19 cellular contexts compared by ENCODE assay signal in the genomic region with DNA sequence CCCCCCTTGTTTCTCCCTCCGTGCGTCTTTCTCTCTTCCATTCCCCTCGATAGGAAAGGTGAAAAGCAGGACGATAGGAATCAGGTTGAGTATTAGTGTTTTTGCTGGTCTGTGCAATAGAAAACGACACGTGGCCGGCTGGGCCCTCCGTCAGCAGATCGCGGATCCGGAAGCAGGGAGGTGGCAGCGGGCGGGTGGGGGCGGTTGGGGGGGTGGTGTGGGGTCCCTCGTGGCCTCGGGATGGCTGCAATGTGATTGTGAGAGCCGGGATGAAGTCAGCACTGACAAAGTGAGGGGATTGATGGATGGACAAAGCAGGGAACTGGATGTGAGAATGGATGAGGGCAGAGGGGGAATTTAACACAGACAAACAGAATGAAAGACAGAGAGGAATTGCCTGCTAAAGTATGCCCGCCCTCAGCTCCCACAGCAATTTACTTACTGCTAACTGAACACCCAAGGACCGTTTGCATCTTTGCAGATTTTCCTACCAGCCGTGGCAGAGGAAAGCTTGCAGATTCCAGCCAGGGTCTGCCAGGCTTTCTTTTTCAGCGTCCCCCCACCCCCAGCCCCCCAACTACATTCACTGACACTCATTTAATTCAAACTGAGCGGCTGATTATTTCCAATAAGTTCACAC.
DNase-seq lines count a peak whose midpoint lies in the region; ATAC-seq, FAIRE-seq and TF ChIP-seq lines count a peak whose summit lies in the region.
"Had no signal": no experiment of that assay in that cellular context is flagged by ENCODE, and none has a peak within 500 bp of the region (broad histone marks: within the 10 kb centered on the region; RNA-seq: fewer than 3 reads in every experiment).

No MANE protein-coding gene starts in this region.

- H3K9me3 Mint-ChIP-seq in WTC11: no peaks in the 10 kb centered on the region
- H3K9me3 Mint-ChIP-seq in effector memory CD8-positive, alpha-beta T cell: peaks cover 3 to 5% of the 10 kb centered on the region in 2 donors
- H3K9me3 Mint-ChIP-seq: mesothelial cell of epicardium; stimulated activated naive CD8-positive, alpha-beta T cell treated with anti-CD3 and anti-CD28 coated beads, Interleukin-15, amount 100 ng/mL, for 72 hours had no signal

- peaks cover 4% of the 10 kb centered on the region; the same call in 1 of the 2 replicates for H3K27me3 Mint-ChIP-seq in WTC11 (ENCODE audit: low read depth)
- H3K27me3 Mint-ChIP-seq in effector memory CD8-positive, alpha-beta T cell: peaks cover 24 to 66% of the 10 kb centered on the region in 2 donors

- DNase-seq in C1 segment of cervical spinal cord (lab: John Stamatoyannopoulos, UW): peak in 12 of 14 donors; percentile 4 to 58 (median 22)
- DNase-seq in WTC11 (ENCODE audit: low spot score): no peak
- DNase-seq in globus pallidus (ENCODE audit: low spot score): peak; percentile 16
- peak in 44 of 56 donors; percentile 3 to 63 (median 24) for DNase-seq in nucleus accumbens (lab: John Stamatoyannopoulos, UW)
- DNase-seq in G401 (ENCODE audit: low spot score): no peak
- DNase-seq in effector memory CD8-positive, alpha-beta T cell: no peak
- no peak for DNase-seq in dedifferentiated amniotic fluid mesenchymal stem cell (ENCODE audit: extremely low spot score)
- no peak for DNase-seq in urothelium cell line (ENCODE audit: low spot score)
- DNase-seq: activated CD4-positive, alpha-beta T cell treated with anti-CD3 and anti-CD28 coated beads for 4 hours; activated naive CD4-positive, alpha-beta T cell treated with anti-CD3 and anti-CD28 coated beads, Interleukin-2, amount 50 U/mL, for 16 hours; activated T-cell treated with anti-CD3 and anti-CD28 coated beads for 4 hours; Caco-2; effector memory CD4-positive, alpha-beta T cell; GDM1; NCI-H2171 treated with DMSO at 0.1 percent for 48 hours; SIG-M5; stimulated activated naive CD8-positive, alpha-beta T cell treated with anti-CD3 and anti-CD28 coated beads, Interleukin-15, amount 100 ng/mL, for 72 hours; T-helper 9 cell had no signal

- peak overlapping the region; percentile 45 for H3K4me3 Mint-ChIP-seq in WTC11
- no peak overlapping the region for H3K4me3 Mint-ChIP-seq in effector memory CD8-positive, alpha-beta T cell
- H3K4me3 Mint-ChIP-seq: mesothelial cell of epicardium; stimulated activated naive CD8-positive, alpha-beta T cell treated with anti-CD3 and anti-CD28 coated beads, Interleukin-15, amount 100 ng/mL, for 72 hours had no signal

- FAIRE-seq in urothelium cell line (lab: Jason Lieb, UNC): no peak

- H3K36me3 Mint-ChIP-seq in WTC11: no peaks in the 10 kb centered on the region
- no peaks in the 10 kb centered on the region for H3K36me3 Mint-ChIP-seq in effector memory CD8-positive, alpha-beta T cell (ENCODE audit: insufficient read depth)
- H3K36me3 Mint-ChIP-seq: mesothelial cell of epicardium had no signal

- POLR2A ChIA-PET in WTC11 (lab: Charles Lee): no interaction called here

- no peak overlapping the region; the same call in 1 of the 2 replicates for H3K27ac Mint-ChIP-seq in WTC11
- H3K27ac Mint-ChIP-seq in effector memory CD8-positive, alpha-beta T cell: no peak overlapping the region
- H3K27ac Mint-ChIP-seq: mesothelial cell of epicardium; stimulated activated naive CD8-positive, alpha-beta T cell treated with anti-CD3 and anti-CD28 coated beads, Interleukin-15, amount 100 ng/mL, for 72 hours had no signal

- CTCF ChIA-PET in WTC11 (lab: Charles Lee): no interaction called here

- no peak for ATAC-seq in WTC11
- no peak for ATAC-seq in effector memory CD8-positive, alpha-beta T cell (replicated peaks)
- ATAC-seq: stimulated activated naive CD8-positive, alpha-beta T cell treated with anti-CD3 and anti-CD28 coated beads, Interleukin-15, amount 100 ng/mL, for 72 hours had no signal

- peaks cover 41% of the 10 kb centered on the region for H3K4me1 Mint-ChIP-seq in WTC11
- H3K4me1 Mint-ChIP-seq in effector memory CD8-positive, alpha-beta T cell (ENCODE audit: low read depth in 2 of 2): no peaks in the 10 kb centered on the region
- H3K4me1 Mint-ChIP-seq: stimulated activated naive CD8-positive, alpha-beta T cell treated with anti-CD3 and anti-CD28 coated beads, Interleukin-15, amount 100 ng/mL, for 72 hours had no signal

- in situ Hi-C loops in G401 (cut with HindIII; ENCODE audit: low sequenced_read_pairs): no loop called here

- TF ChIP-seq CTCF in WTC11 (IDR thresholded peaks at IDR 0.05): no peak

TF ChIP-seq in WTC11, 78 proteins besides CTCF, POLR2A, EP300 and RAD21:
- TF ChIP-seq SOX15 (CRISPR knock-in tag; IDR thresholded peaks at IDR 0.05) (no peak), MYBL2 (CRISPR knock-in tag; IDR thresholded peaks at IDR 0.05) (no peak), JAZF1 (CRISPR knock-in tag; IDR thresholded peaks at IDR 0.05) (no peak), ELF4 (CRISPR knock-in tag; IDR thresholded peaks at IDR 0.05; ENCODE audit: low read depth) (no peak), ZBTB21 (CRISPR knock-in tag; IDR thresholded peaks at IDR 0.05; ENCODE audit: borderline replicate concordance) (no peak), SMAD3 (CRISPR knock-in tag; IDR thresholded peaks at IDR 0.05; ENCODE audit: borderline replicate concordance) (no peak)
- TF ChIP-seq, protein P1, sequence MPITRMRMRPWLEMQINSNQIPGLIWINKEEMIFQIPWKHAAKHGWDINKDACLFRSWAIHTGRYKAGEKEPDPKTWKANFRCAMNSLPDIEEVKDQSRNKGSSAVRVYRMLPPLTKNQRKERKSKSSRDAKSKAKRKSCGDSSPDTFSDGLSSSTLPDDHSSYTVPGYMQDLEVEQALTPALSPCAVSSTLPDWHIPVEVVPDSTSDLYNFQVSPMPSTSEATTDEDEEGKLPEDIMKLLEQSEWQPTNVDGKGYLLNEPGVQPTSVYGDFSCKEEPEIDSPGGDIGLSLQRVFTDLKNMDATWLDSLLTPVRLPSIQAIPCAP (CRISPR knock-in tag; IDR thresholded peaks at IDR 0.05): no peak
- TF ChIP-seq, protein P2, sequence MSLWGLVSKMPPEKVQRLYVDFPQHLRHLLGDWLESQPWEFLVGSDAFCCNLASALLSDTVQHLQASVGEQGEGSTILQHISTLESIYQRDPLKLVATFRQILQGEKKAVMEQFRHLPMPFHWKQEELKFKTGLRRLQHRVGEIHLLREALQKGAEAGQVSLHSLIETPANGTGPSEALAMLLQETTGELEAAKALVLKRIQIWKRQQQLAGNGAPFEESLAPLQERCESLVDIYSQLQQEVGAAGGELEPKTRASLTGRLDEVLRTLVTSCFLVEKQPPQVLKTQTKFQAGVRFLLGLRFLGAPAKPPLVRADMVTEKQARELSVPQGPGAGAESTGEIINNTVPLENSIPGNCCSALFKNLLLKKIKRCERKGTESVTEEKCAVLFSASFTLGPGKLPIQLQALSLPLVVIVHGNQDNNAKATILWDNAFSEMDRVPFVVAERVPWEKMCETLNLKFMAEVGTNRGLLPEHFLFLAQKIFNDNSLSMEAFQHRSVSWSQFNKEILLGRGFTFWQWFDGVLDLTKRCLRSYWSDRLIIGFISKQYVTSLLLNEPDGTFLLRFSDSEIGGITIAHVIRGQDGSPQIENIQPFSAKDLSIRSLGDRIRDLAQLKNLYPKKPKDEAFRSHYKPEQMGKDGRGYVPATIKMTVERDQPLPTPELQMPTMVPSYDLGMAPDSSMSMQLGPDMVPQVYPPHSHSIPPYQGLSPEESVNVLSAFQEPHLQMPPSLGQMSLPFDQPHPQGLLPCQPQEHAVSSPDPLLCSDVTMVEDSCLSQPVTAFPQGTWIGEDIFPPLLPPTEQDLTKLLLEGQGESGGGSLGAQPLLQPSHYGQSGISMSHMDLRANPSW (CRISPR knock-in tag; conservative IDR thresholded peaks at IDR 0.05; ENCODE audit: low read depth): no peak
- TF ChIP-seq, protein P3, sequence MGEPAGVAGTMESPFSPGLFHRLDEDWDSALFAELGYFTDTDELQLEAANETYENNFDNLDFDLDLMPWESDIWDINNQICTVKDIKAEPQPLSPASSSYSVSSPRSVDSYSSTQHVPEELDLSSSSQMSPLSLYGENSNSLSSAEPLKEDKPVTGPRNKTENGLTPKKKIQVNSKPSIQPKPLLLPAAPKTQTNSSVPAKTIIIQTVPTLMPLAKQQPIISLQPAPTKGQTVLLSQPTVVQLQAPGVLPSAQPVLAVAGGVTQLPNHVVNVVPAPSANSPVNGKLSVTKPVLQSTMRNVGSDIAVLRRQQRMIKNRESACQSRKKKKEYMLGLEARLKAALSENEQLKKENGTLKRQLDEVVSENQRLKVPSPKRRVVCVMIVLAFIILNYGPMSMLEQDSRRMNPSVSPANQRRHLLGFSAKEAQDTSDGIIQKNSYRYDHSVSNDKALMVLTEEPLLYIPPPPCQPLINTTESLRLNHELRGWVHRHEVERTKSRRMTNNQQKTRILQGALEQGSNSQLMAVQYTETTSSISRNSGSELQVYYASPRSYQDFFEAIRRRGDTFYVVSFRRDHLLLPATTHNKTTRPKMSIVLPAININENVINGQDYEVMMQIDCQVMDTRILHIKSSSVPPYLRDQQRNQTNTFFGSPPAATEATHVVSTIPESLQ (CRISPR knock-in tag; IDR thresholded peaks at IDR 0.05): no peak

Comparison
In these comparisons a context has a peak if more than half of its experiments do, and no peak if none do; other contexts are left out.
1. DNase-seq: peak in C1 segment of cervical spinal cord (12 of 14), globus pallidus (single experiment) and nucleus accumbens (44 of 56); none in WTC11 (single experiment), G401 (single experiment), effector memory CD8-positive, alpha-beta T cell (0 of 3), dedifferentiated amniotic fluid mesenchymal stem cell (single experiment) and urothelium cell line (single experiment).